Comparison of ENCODE assay signal across 18 cellular contexts in genomic region chr13:20544186-20544914, GRCh38. TPM values are rescaled to one million over a fixed set of nuclear protein-coding genes. Genes with fewer than 3 reads are reported as not detected.
DNase-seq lines count a peak whose midpoint lies in the region; ATAC-seq, FAIRE-seq and TF ChIP-seq lines count a peak whose summit lies in the region.
"Had no signal": no experiment of that assay in that cellular context is flagged by ENCODE, and none has a peak within 500 bp of the region (broad histone marks: within the 10 kb centered on the region; RNA-seq: fewer than 3 reads in every experiment).

No MANE protein-coding gene starts in this region.

- TF ChIP-seq CTCF in SU-DHL-6 (IDR thresholded peaks at IDR 0.05; ENCODE audit: insufficient read depth, low read length, poor library complexity, severe bottlenecking) (no peak), nephron progenitor cell (IDR thresholded peaks at IDR 0.05) (no peak)

- peak overlapping the region; percentile 23 for H2AFZ ChIP-seq in SU-DHL-6 (ENCODE audit: low read depth, low read length, severe bottlenecking)

- no peaks in the 10 kb centered on the region for H3K9me3 ChIP-seq in SU-DHL-6 (ENCODE audit: insufficient read depth, low read length)
- H3K9me3 ChIP-seq: body of pancreas had no signal

- no peak overlapping the region for H3K27ac ChIP-seq in SU-DHL-6 (ENCODE audit: low read depth, low read length)
- H3K27ac ChIP-seq: body of pancreas, RWPE1 had no signal

- FAIRE-seq in GM12891 (lab: Jason Lieb, UNC): peak; percentile 60

- ATAC-seq in HG02852 (IDR thresholded peaks at IDR 0.05; ENCODE audit: unreplicated experiment) (peak; percentile 46), GM18502 (IDR thresholded peaks at IDR 0.05; ENCODE audit: poor library complexity, unreplicated experiment) (no peak), GM21717 (IDR thresholded peaks at IDR 0.05; ENCODE audit: unreplicated experiment) (no peak)
- ATAC-seq: body of pancreas had no signal

- H3K27ac Mint-ChIP-seq in nephron progenitor cell: peak overlapping the region; percentile 45
- H3K27ac Mint-ChIP-seq: activated CD4-positive, alpha-beta T cell treated with anti-CD3 and anti-CD28 coated beads, Interleukin-2, amount 10 ng/mL, durations not matched to agents 24 days and 14 days; T-helper 2 cell treated with Interferon-gamma antibody and Interleukin-4, amounts not matched to agents 5 μg/mL and 100 μg/mL, for 36 hours had no signal

- no peaks in the 10 kb centered on the region for H3K9me2 ChIP-seq in SU-DHL-6 (replicated peaks; ENCODE audit: insufficient read depth, low read length)

- no peak overlapping the region for H3K9ac ChIP-seq in SU-DHL-6 (ENCODE audit: low read length)

- H3K4me2 ChIP-seq in SU-DHL-6 (ENCODE audit: low read depth, low read length, poor library complexity, severe bottlenecking): peak overlapping the region; percentile 7

- H4K20me1 ChIP-seq in SU-DHL-6 (ENCODE audit: low read depth, low read length): no peaks in the 10 kb centered on the region

- TF ChIP-seq POLR2A in GM12891 (IDR thresholded peaks at IDR 0.05; ENCODE audit: low read depth, low read length): peak; percentile 76

- peaks cover 22% of the 10 kb centered on the region for H3K4me1 Mint-ChIP-seq in nephron progenitor cell

- H3K36me3 Mint-ChIP-seq in nephron progenitor cell (ENCODE audit: low read depth): no peaks in the 10 kb centered on the region

- no peak for DNase-seq in GM12891 (ENCODE audit: insufficient read length, low spot score)
- DNase-seq in nephron progenitor cell: no peak
- no peak for DNase-seq in COR-L47 (lab: John Stamatoyannopoulos, UW)
- DNase-seq in retina: no peak
- DNase-seq: activated CD4-positive, alpha-beta T cell treated with anti-CD3 and anti-CD28 coated beads, Interleukin-2, amount 10 ng/mL, durations not matched to agents 24 days and 14 days; activated naive CD4-positive, alpha-beta T cell treated with anti-CD3 and anti-CD28 coated beads, Interleukin-2, amount 50 U/mL, for 16 hours; body of pancreas; H7; kidney glomerular epithelial cell; NCI-H1092; NCI-H69; posterior cingulate gyrus had no signal

- H3K27me3 ChIP-seq in SU-DHL-6 (ENCODE audit: low read length): no peaks in the 10 kb centered on the region
- H3K27me3 ChIP-seq: body of pancreas had no signal

- H3K4me3 ChIP-seq in SU-DHL-6 (ENCODE audit: insufficient read depth, low read length, poor library complexity, severe bottlenecking): no peak overlapping the region
- H3K4me3 ChIP-seq: body of pancreas had no signal

- H3K4me3 Mint-ChIP-seq in nephron progenitor cell: no peak overlapping the region
- H3K4me3 Mint-ChIP-seq: activated CD4-positive, alpha-beta T cell treated with anti-CD3 and anti-CD28 coated beads, Interleukin-2, amount 10 ng/mL, durations not matched to agents 24 days and 14 days; T-helper 2 cell treated with Interferon-gamma antibody and Interleukin-4, amounts not matched to agents 5 μg/mL and 100 μg/mL, for 36 hours had no signal

- H3K36me3 ChIP-seq in SU-DHL-6 (ENCODE audit: low read length): no peaks in the 10 kb centered on the region

- H3K27me3 Mint-ChIP-seq in nephron progenitor cell (ENCODE audit: low read depth, poor library complexity): peaks cover 9% of the 10 kb centered on the region

- H3K79me2 ChIP-seq in SU-DHL-6 (ENCODE audit: insufficient read depth, low read length): no peaks in the 10 kb centered on the region

- H3F3A ChIP-seq in SU-DHL-6 (ENCODE audit: insufficient read depth): no peaks in the 10 kb centered on the region

- no peaks in the 10 kb centered on the region for H3K9me3 Mint-ChIP-seq in nephron progenitor cell
- H3K9me3 Mint-ChIP-seq: activated CD4-positive, alpha-beta T cell treated with anti-CD3 and anti-CD28 coated beads, Interleukin-2, amount 10 ng/mL, durations not matched to agents 24 days and 14 days had no signal

TF ChIP-seq in GM12891, 5 proteins besides CTCF, POLR2A, EP300 and RAD21:
- TF ChIP-seq PAX5 (IDR thresholded peaks at IDR 0.05; ENCODE audit: insufficient read depth, low read length, severe bottlenecking) (no peak), TAF1 (IDR thresholded peaks at IDR 0.05; ENCODE audit: low read depth, low read length) (no peak), SPI1 (IDR thresholded peaks at IDR 0.05; ENCODE audit: low read depth, low read length) (peak; percentile 91), POLR2AphosphoS5 (IDR thresholded peaks at IDR 0.05; ENCODE audit: low read depth, low read length) (peak; percentile 81), POU2F2 (IDR thresholded peaks at IDR 0.05; ENCODE audit: low read depth, low read length) (peak; percentile 96)

RNA-seq across cellular contexts. Expression of gene CRYL1, which starts 18.7 kb away (rescaled TPM):
- polyA plus RNA-seq in GM12891 (2012; ENCODE audit: low read depth, missing spikeins): 29.6 TPM

RNA-seq across cellular contexts. Expression of gene IFT88, which starts 22.6 kb away (rescaled TPM):
- polyA plus RNA-seq in GM12891 (2012; ENCODE audit: low read depth, missing spikeins): 4.4 TPM
